In genomic region chr10:14578060-14578952, GRCh38 we compare ENCODE assay signal across 1 cellular context.
TF ChIP-seq lines count a peak whose summit lies in the region.

No MANE protein-coding gene starts in this region.

TF ChIP-seq in HepG2, 621 proteins besides CTCF, POLR2A, EP300 and RAD21 (continued from another document):
- TF ChIP-seq, protein P1, sequence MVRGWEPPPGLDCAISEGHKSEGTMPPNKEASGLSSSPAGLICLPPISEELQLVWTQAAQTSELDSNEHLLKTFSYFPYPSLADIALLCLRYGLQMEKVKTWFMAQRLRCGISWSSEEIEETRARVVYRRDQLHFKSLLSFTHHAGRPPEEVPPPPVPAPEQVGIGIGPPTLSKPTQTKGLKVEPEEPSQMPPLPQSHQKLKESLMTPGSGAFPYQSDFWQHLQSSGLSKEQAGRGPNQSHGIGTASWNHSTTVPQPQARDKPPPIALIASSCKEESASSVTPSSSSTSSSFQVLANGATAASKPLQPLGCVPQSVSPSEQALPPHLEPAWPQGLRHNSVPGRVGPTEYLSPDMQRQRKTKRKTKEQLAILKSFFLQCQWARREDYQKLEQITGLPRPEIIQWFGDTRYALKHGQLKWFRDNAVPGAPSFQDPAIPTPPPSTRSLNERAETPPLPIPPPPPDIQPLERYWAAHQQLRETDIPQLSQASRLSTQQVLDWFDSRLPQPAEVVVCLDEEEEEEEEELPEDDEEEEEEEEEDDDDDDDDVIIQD (CRISPR knock-in tag; IDR thresholded peaks at IDR 0.05; ENCODE audit: low read depth), result 0 out of 2 replicates have a peak, but pooled peaks have one; percentile 11
- TF ChIP-seq PITX1 (CRISPR knock-in tag; IDR thresholded peaks at IDR 0.05) (no peak), SOX6 (IDR thresholded peaks at IDR 0.05) (no peak), SOX6 (CRISPR knock-in tag; IDR thresholded peaks at IDR 0.05) (peak; percentile 71; the same call in 1 of the 2 replicates), HDAC2 (CRISPR knock-in tag; IDR thresholded peaks at IDR 0.05) (peak; percentile 53; the same call in 1 of the 2 replicates), ZNF710 (CRISPR knock-in tag; IDR thresholded peaks at IDR 0.05; ENCODE audit: borderline replicate concordance) (0 out of 2 replicates have a peak, but pooled peaks have one; percentile 55), ZNF343 (CRISPR knock-in tag; IDR thresholded peaks at IDR 0.05) (no peak), NR0B2 (CRISPR knock-in tag; IDR thresholded peaks at IDR 0.05) (no peak), REST (IDR thresholded peaks at IDR 0.05; ENCODE audit: borderline replicate concordance in 1 of 2, low read depth in 1 of 2, low read length in 2 of 2) (no peak), PAXIP1 (CRISPR knock-in tag; conservative IDR thresholded peaks at IDR 0.05) (peak; percentile 45; the same call in 1 of the 2 replicates), KLF15 (CRISPR knock-in tag; IDR thresholded peaks at IDR 0.05; ENCODE audit: borderline replicate concordance) (no peak), CEBPB (IDR thresholded peaks at IDR 0.05; ENCODE audit: borderline replicate concordance, low read depth, low read length) (0 out of 2 replicates have a peak, but pooled peaks have one; percentile 13), TCF7 (IDR thresholded peaks at IDR 0.05; ENCODE audit: low read depth) (0 out of 2 replicates have a peak, but pooled peaks have one; percentile 31), PPARG (CRISPR knock-in tag; conservative IDR thresholded peaks at IDR 0.05) (0 out of 2 replicates have a peak, but pooled peaks have one; percentile 22), SALL1 (CRISPR knock-in tag; IDR thresholded peaks at IDR 0.05) (peak; percentile 17; the same call in 1 of the 2 replicates), ZNF101 (CRISPR knock-in tag; IDR thresholded peaks at IDR 0.05; ENCODE audit: borderline replicate concordance, low read depth) (no peak), MED1 (CRISPR knock-in tag; IDR thresholded peaks at IDR 0.05) (peak; percentile 32; the same call in 1 of the 2 replicates), ARID5B (CRISPR knock-in tag; IDR thresholded peaks at IDR 0.05) (peak; percentile 54; the same call in 1 of the 2 replicates), TBX2 (CRISPR knock-in tag; IDR thresholded peaks at IDR 0.05; ENCODE audit: borderline replicate concordance) (peak; percentile 25; the same call in 1 of the 2 replicates), HMG20B (CRISPR knock-in tag; conservative IDR thresholded peaks at IDR 0.05) (0 out of 2 replicates have a peak, but pooled peaks have one; percentile 15), ARID3A (IDR thresholded peaks at IDR 0.05; ENCODE audit: low read depth, low read length) (peak; percentile 17; the same call in 1 of the 2 replicates), TFAP4 (IDR thresholded peaks at IDR 0.05; ENCODE audit: borderline replicate concordance, low read depth) (no peak; the same call in 1 of the 2 replicates), NCOA2 (CRISPR knock-in tag; IDR thresholded peaks at IDR 0.05) (peak; percentile 39; the same call in 1 of the 2 replicates), ZNF605 (CRISPR knock-in tag; IDR thresholded peaks at IDR 0.05) (no peak), SAP130 (CRISPR knock-in tag; IDR thresholded peaks at IDR 0.05; ENCODE audit: low read depth) (peak; percentile 55), CREB1 (IDR thresholded peaks at IDR 0.05) (no peak), CREB1 (CRISPR knock-in tag; IDR thresholded peaks at IDR 0.05) (peak; percentile 39; the same call in 1 of the 2 replicates)
- TF ChIP-seq, protein P2, sequence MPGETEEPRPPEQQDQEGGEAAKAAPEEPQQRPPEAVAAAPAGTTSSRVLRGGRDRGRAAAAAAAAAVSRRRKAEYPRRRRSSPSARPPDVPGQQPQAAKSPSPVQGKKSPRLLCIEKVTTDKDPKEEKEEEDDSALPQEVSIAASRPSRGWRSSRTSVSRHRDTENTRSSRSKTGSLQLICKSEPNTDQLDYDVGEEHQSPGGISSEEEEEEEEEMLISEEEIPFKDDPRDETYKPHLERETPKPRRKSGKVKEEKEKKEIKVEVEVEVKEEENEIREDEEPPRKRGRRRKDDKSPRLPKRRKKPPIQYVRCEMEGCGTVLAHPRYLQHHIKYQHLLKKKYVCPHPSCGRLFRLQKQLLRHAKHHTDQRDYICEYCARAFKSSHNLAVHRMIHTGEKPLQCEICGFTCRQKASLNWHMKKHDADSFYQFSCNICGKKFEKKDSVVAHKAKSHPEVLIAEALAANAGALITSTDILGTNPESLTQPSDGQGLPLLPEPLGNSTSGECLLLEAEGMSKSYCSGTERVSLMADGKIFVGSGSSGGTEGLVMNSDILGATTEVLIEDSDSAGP (CRISPR knock-in tag; IDR thresholded peaks at IDR 0.05; ENCODE audit: borderline replicate concordance), result no peak
